In genomic region chr9:106828082-106828481, GRCh38 we compare ENCODE assay signal across 24 cellular contexts. TPM values are rescaled to one million over a fixed set of nuclear protein-coding genes. Genes with fewer than 3 reads are reported as not detected.
"Had no signal": no experiment of that assay in that cellular context is flagged by ENCODE, and none has a peak within 500 bp of the region (broad histone marks: within the 10 kb centered on the region; RNA-seq: fewer than 3 reads in every experiment).

No MANE protein-coding gene starts in this region.

- H3K9me3 ChIP-seq: ascending aorta had no signal

- DNase-seq: activated CD4-positive, alpha-beta T cell treated with anti-CD3 and anti-CD28 coated beads, Interleukin-2, amount 10 ng/mL, durations not matched to agents 24 days and 14 days; activated CD4-positive, alpha-beta T cell treated with anti-CD3 and anti-CD28 coated beads, Interleukin-2, amount 50 U/mL, for 4 hours; activated CD8-positive, alpha-beta T cell treated with anti-CD3 and anti-CD28 coated beads for 36 hours; activated effector memory CD4-positive, alpha-beta T cell treated with anti-CD3 and anti-CD28 coated beads, Interleukin-2, amount 50 U/mL, for 16 hours; activated naive CD4-positive, alpha-beta T cell; activated naive CD8-positive, alpha-beta T cell treated with anti-CD3 and anti-CD28 coated beads, Interleukin-2, amount 10 ng/mL, durations not matched to agents 7 days and 5 days; activated T-cell treated with anti-CD3 and anti-CD28 coated beads, Interleukin-2, amount 50 U/mL, for 1 hour; activated T-cell treated with anti-CD3 and anti-CD28 coated beads, Interleukin-2, amount 50 U/mL, for 72 hours; amygdala; NCI-H1105; NCI-H1417 treated with DMSO at 0.1 percent for 48 hours; NCI-H187 treated with DMSO at 0.1 percent for 48 hours; NCI-H2081; NCI-H226; NCI-H446 treated with DMSO at 0.1 percent for 48 hours; NCI-H524 treated with DMSO at 0.1 percent for 48 hours; SHP77; SJCRH30; T1000 had no signal

- H3K36me3 ChIP-seq: ascending aorta, cardiac muscle cell, SJCRH30 had no signal

- H3K4me1 ChIP-seq: SJCRH30 had no signal

- H3K4me3 ChIP-seq: ascending aorta, cardiac muscle cell, SJCRH30, SK-N-MC had no signal

- H3K27me3 ChIP-seq: ascending aorta, cardiac muscle cell, SJCRH30 had no signal

- H3K27ac ChIP-seq: ascending aorta, cardiac muscle cell, SJCRH30, SK-N-MC had no signal

- ATAC-seq: activated CD8-positive, alpha-beta T cell treated with anti-CD3 and anti-CD28 coated beads for 36 hours; activated T-cell treated with anti-CD3 and anti-CD28 coated beads, Interleukin-2, amount 50 U/mL, for 72 hours; activated T-helper 17 cell treated with anti-CD3 and anti-CD28 coated beads, Interleukin-2, amount 50 U/mL, for 72 hours; Panc1 had no signal

RNA-seq across cellular contexts. Expression of gene ZNF462, which starts 34.9 kb away (rescaled TPM):
- total RNA-seq: activated CD8-positive, alpha-beta T cell treated with anti-CD3 and anti-CD28 coated beads for 36 hours had no signal
